ENCODE assay signal across 3 cellular contexts in the genomic region with DNA sequence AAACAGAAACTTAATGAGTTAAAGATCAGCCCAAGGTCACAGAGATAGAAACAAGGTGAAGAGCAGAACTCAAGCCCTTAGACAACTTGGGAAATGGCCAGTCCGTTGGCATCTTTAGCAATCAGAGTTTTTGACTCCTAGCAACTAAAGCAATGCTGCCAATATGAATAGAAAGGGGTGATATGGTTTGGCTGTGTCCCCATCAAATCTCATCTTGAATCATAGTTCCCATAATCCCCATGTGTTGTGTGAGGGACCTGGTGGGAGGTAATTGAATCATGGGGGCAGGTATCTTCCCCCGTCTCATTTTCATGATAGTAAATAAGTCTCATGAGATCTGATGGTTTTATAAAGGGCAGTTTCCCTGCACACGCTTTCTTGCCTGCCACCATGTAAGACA.
"Had no signal": no experiment of that assay in that cellular context is flagged by ENCODE, and none has a peak within 500 bp of the region (broad histone marks: within the 10 kb centered on the region; RNA-seq: fewer than 3 reads in every experiment).

No MANE protein-coding gene starts in this region.

- H3K4me3 ChIP-seq: GM12878 had no signal

- DNase-seq: GDM1, GF-D8 had no signal
